17 cellular contexts compared by ENCODE assay signal in genomic region chr11:18668131-18668530, GRCh38. TPM values are rescaled to one million over a fixed set of nuclear protein-coding genes. Genes with fewer than 3 reads are reported as not detected.
A peak's percentile ranks its signal among the peaks of the same experiment; 100 is the strongest.
DNase-seq lines count a peak whose midpoint lies in the region; ATAC-seq, FAIRE-seq and TF ChIP-seq lines count a peak whose summit lies in the region.
"Had no signal": no experiment of that assay in that cellular context is flagged by ENCODE, and none has a peak within 500 bp of the region (broad histone marks: within the 10 kb centered on the region; RNA-seq: fewer than 3 reads in every experiment).

No MANE protein-coding gene starts in this region.

- H3K79me2 ChIP-seq in osteoblast (ENCODE audit: insufficient read depth, low read length) = no peaks in the 10 kb centered on the region

- peaks cover 40% of the 10 kb centered on the region for H3K4me1 Mint-ChIP-seq in activated CD4-positive, alpha-beta T cell treated with anti-CD3 and anti-CD28 coated beads, Interleukin-2, amount 10 ng/mL, durations not matched to agents 7 days and 5 days

- DNase-seq in H54 (ENCODE audit: insufficient read length, low spot score) (peak; percentile 14), RPMI7951 (ENCODE audit: low read depth) (peak; percentile 6), osteoblast (ENCODE audit: insufficient read length, low spot score, missing footprints) (no peak), A673 (ENCODE audit: low spot score) (no peak)
- no peak for DNase-seq in activated CD4-positive, alpha-beta T cell treated with anti-CD3 and anti-CD28 coated beads, Interleukin-2, amount 10 ng/mL, durations not matched to agents 7 days and 5 days
- DNase-seq: activated CD4-positive, alpha-beta T cell treated with anti-CD3 and anti-CD28 coated beads for 36 hours; activated gamma-delta T cell; Caco-2; cerebellar nuclear complex; effector CD4-positive, alpha-beta T cell; left lung; NCI-H1436; NCI-H524 treated with DMSO at 0.1 percent for 48 hours; stimulated activated CD4-positive, alpha-beta T cell treated with anti-CD3 and anti-CD28 coated beads, Interleukin-4, amount 100 ng/mL, for 24 hours had no signal

- H3K4me3 ChIP-seq in endocrine pancreas (ENCODE audit: control insufficient read depth, insufficient read depth, low read length) = peak overlapping the region; percentile 22
- no peak overlapping the region for H3K4me3 ChIP-seq in osteoblast (ENCODE audit: insufficient read depth, low read length)
- no peak overlapping the region for H3K4me3 ChIP-seq in A673 (ENCODE audit: low read depth, low read length, poor library complexity, severe bottlenecking)
- H3K4me3 ChIP-seq: left lung had no signal

- no peak overlapping the region for H3K27ac Mint-ChIP-seq in activated CD4-positive, alpha-beta T cell treated with anti-CD3 and anti-CD28 coated beads, Interleukin-2, amount 10 ng/mL, durations not matched to agents 7 days and 5 days

- TF ChIP-seq CTCF in osteoblast (IDR thresholded peaks at IDR 0.05; ENCODE audit: extremely low read depth, low read depth, low read length) = no peak
- no peak for TF ChIP-seq CTCF in A673 (conservative IDR thresholded peaks at IDR 0.05; ENCODE audit: low read depth, low read length)

- H3K4me3 Mint-ChIP-seq in activated CD4-positive, alpha-beta T cell treated with anti-CD3 and anti-CD28 coated beads, Interleukin-2, amount 10 ng/mL, durations not matched to agents 7 days and 5 days = no peak overlapping the region
- H3K4me3 Mint-ChIP-seq: activated CD4-positive, alpha-beta T cell treated with anti-CD3 and anti-CD28 coated beads for 36 hours had no signal

- BruUV-seq in A673 (replicated peaks; lab: Mats Ljungman, UMichigan) = no TSS peak

- no peaks in the 10 kb centered on the region for H3K36me3 Mint-ChIP-seq in activated CD4-positive, alpha-beta T cell treated with anti-CD3 and anti-CD28 coated beads, Interleukin-2, amount 10 ng/mL, durations not matched to agents 7 days and 5 days (ENCODE audit: low read depth)

- POLR2A ChIA-PET in A673 (lab: Charles Lee; ENCODE audit: low non-redundant PET) = no interaction called here
- POLR2A ChIA-PET in activated CD4-positive, alpha-beta T cell treated with anti-CD3 and anti-CD28 coated beads, Interleukin-2, amount 10 ng/mL, durations not matched to agents 7 days and 5 days (lab: Charles Lee) = no interaction called here

- H2AFZ ChIP-seq in osteoblast (ENCODE audit: low read length) = peak overlapping the region; percentile 56

- no peak overlapping the region for H3K4me2 ChIP-seq in osteoblast (ENCODE audit: insufficient read depth, low read length)

- FAIRE-seq in H54 (lab: Jason Lieb, UNC) = no peak
- FAIRE-seq: TTC549 had no signal

- CTCF ChIA-PET in A673 (lab: Charles Lee) = no interaction called here
- CTCF ChIA-PET in activated CD4-positive, alpha-beta T cell treated with anti-CD3 and anti-CD28 coated beads, Interleukin-2, amount 10 ng/mL, durations not matched to agents 7 days and 5 days (lab: Charles Lee) = no interaction called here

- H3K27me3 Mint-ChIP-seq in activated CD4-positive, alpha-beta T cell treated with anti-CD3 and anti-CD28 coated beads, Interleukin-2, amount 10 ng/mL, durations not matched to agents 7 days and 5 days = peaks cover 18% of the 10 kb centered on the region
- H3K27me3 Mint-ChIP-seq: activated CD4-positive, alpha-beta T cell treated with anti-CD3 and anti-CD28 coated beads for 36 hours had no signal

- H3K27me3 ChIP-seq in endocrine pancreas (ENCODE audit: control insufficient read depth, insufficient read depth, low read length) (no peaks in the 10 kb centered on the region), osteoblast (ENCODE audit: insufficient read depth, low read length) (no peaks in the 10 kb centered on the region), A673 (replicated peaks; ENCODE audit: insufficient read depth, low read depth, low read length, poor library complexity) (no peaks in the 10 kb centered on the region)
- H3K27me3 ChIP-seq: left lung had no signal

- intact Hi-C loops in A673 (cut with micrococcal nuclease; ENCODE audit: unreplicated experiment) = no loop called here

- no peaks in the 10 kb centered on the region for H4K20me1 ChIP-seq in osteoblast (ENCODE audit: insufficient read depth, low read length)

- H3K9ac ChIP-seq in endocrine pancreas (ENCODE audit: control insufficient read depth, insufficient read depth, low read length) = no peak overlapping the region

- no peaks in the 10 kb centered on the region for H3K9me3 ChIP-seq in endocrine pancreas (ENCODE audit: control insufficient read depth, low read length)
- no peaks in the 10 kb centered on the region for H3K9me3 ChIP-seq in osteoblast (ENCODE audit: low read depth, low read length)
- no peaks in the 10 kb centered on the region for H3K9me3 ChIP-seq in A673 (ENCODE audit: low read depth, low read length, poor library complexity, severe bottlenecking)
- H3K9me3 ChIP-seq: Caco-2, left lung had no signal

- H3K36me3 ChIP-seq in endocrine pancreas (ENCODE audit: control insufficient read depth, insufficient read depth, low read length) (no peaks in the 10 kb centered on the region), osteoblast (ENCODE audit: insufficient read depth, low read length) (no peaks in the 10 kb centered on the region), A673 (ENCODE audit: insufficient read depth, low read length, poor library complexity, severe bottlenecking) (no peaks in the 10 kb centered on the region)
- H3K36me3 ChIP-seq: left lung had no signal

- H3K4me1 ChIP-seq in endocrine pancreas (ENCODE audit: control insufficient read depth, insufficient read depth, low read length) = peaks cover 4% of the 10 kb centered on the region
- H3K4me1 ChIP-seq in osteoblast (ENCODE audit: insufficient read depth, low read length) = peaks cover 11% of the 10 kb centered on the region
- no peaks in the 10 kb centered on the region for H3K4me1 ChIP-seq in A673 (ENCODE audit: insufficient read depth, low read length, poor library complexity, severe bottlenecking)
- H3K4me1 ChIP-seq: Caco-2 had no signal

- ATAC-seq in HG03097 (IDR thresholded peaks at IDR 0.05; ENCODE audit: low FRiP score, unreplicated experiment) = no peak
- ATAC-seq: activated CD4-positive, alpha-beta T cell treated with anti-CD3 and anti-CD28 coated beads for 36 hours; left lung had no signal

- no peak for TF ChIP-seq POLR2A in H54 (IDR thresholded peaks at IDR 0.05; ENCODE audit: low read depth, low read length)

- H3K27ac ChIP-seq in osteoblast (ENCODE audit: low read depth, low read length) (no peak overlapping the region), A673 (ENCODE audit: low read depth, low read length, poor library complexity, severe bottlenecking) (no peak overlapping the region)
- H3K27ac ChIP-seq: left lung had no signal

- H3K9me3 Mint-ChIP-seq in activated CD4-positive, alpha-beta T cell treated with anti-CD3 and anti-CD28 coated beads, Interleukin-2, amount 10 ng/mL, durations not matched to agents 7 days and 5 days = no peaks in the 10 kb centered on the region

RNA-seq across cellular contexts. Expression of gene TMEM86A, which starts 30.4 kb away (rescaled TPM):
- total RNA-seq in RPMI7951 (2014; rRNA removed; shearing (Covaris generic)) = 0.12 and 0.49 TPM in 2 replicates
- total RNA-seq in osteoblast = 3.3 and 4.1 TPM in 2 replicates
- 0.09 and 0.24 TPM in 2 replicates for total RNA-seq in A673 (2021)
- total RNA-seq in activated CD4-positive, alpha-beta T cell treated with anti-CD3 and anti-CD28 coated beads, Interleukin-2, amount 10 ng/mL, durations not matched to agents 7 days and 5 days = under 1 TPM; 0.25 to 0.42 TPM

RNA-seq across cellular contexts. Expression of gene SPTY2D1, which starts 34.0 kb away (rescaled TPM):
- total RNA-seq in RPMI7951 (2014; rRNA removed; shearing (Covaris generic)) = 10.7 and 11.7 TPM in 2 replicates
- 19.2 and 21.0 TPM in 2 replicates for total RNA-seq in osteoblast
- 13.1 and 16.1 TPM in 2 replicates for total RNA-seq in A673 (2021)
- total RNA-seq in activated CD4-positive, alpha-beta T cell treated with anti-CD3 and anti-CD28 coated beads, Interleukin-2, amount 10 ng/mL, durations not matched to agents 7 days and 5 days = 10 to 100 TPM; 26.9 to 31.0 TPM

RNA-seq across cellular contexts. Expression of gene IGSF22, which starts 57.9 kb away (rescaled TPM):
- not detected in 2 replicates for total RNA-seq in RPMI7951 (2014; rRNA removed; shearing (Covaris generic))
- total RNA-seq in osteoblast = not detected in 2 replicates
- total RNA-seq in A673 (2021) = not detected in 2 replicates
- under 1 TPM in 1 of 2 experiments, not detected in 1; 0.05 TPM for total RNA-seq in activated CD4-positive, alpha-beta T cell treated with anti-CD3 and anti-CD28 coated beads, Interleukin-2, amount 10 ng/mL, durations not matched to agents 7 days and 5 days
- total RNA-seq: Caco-2 had no signal

Comparison
In these comparisons a context has a peak if more than half of its experiments do, and no peak if none do; other contexts are left out.
1. DNase-seq: peak in H54 (single experiment) and RPMI7951 (single experiment); none in osteoblast (single experiment), A673 (single experiment) and activated CD4-positive, alpha-beta T cell treated with anti-CD3 and anti-CD28 coated beads, Interleukin-2, amount 10 ng/mL, durations not matched to agents 7 days and 5 days (single experiment).